Comparison of ENCODE assay signal across 1 cellular context in genomic region chr2:216018709-216019108, GRCh38.
TF ChIP-seq lines count a peak whose summit lies in the region.

No MANE protein-coding gene starts in this region.

TF ChIP-seq in H1, 55 proteins besides CTCF, POLR2A, EP300 and RAD21:
- TF ChIP-seq USF2 (IDR thresholded peaks at IDR 0.05; ENCODE audit: low read length) (peak; percentile 32; the same call in 1 of the 2 replicates), FOSL1 (IDR thresholded peaks at IDR 0.05; ENCODE audit: insufficient read depth, low read depth, low read length) (no peak)
